8 cellular contexts compared by ENCODE assay signal in the genomic region with DNA sequence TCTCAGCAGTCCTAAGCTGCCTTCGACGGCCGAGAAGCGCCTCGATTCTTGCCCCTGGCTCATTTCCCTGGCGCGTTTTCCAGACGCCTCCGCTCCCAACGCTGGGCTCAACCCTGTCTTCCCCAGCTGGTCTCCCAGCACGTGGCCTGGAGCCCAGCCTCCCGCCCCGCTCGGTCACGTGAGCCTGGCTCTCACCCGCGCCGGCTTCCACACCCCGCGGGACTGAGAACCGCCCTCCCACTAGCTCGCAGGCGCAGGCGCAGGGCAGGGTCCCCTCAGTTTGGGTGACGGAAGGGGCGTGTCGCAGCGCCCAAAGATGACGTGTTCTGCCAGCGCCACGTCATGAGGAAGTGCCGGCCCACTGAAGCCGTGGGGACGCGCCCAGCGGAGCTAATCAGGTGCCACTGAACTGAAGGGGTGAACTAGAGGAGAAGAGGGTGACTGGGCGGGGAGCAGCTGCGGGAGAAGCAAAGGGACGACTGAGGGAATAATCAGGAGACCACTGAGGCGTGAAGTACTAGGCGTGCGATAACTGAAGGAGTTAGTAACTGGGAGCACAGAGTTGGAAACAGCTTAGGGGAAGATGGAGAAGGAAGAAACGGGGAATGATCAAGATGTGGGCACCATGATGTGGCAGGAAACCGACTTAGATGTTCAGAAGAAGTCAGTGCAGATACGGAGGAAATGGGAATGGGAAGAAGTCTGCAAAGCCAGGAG. TPM values are rescaled to one million over a fixed set of nuclear protein-coding genes. Genes with fewer than 3 reads are reported as not detected.
DNase-seq lines count a peak whose midpoint lies in the region; ATAC-seq, FAIRE-seq and TF ChIP-seq lines count a peak whose summit lies in the region.

A gene with protein sequence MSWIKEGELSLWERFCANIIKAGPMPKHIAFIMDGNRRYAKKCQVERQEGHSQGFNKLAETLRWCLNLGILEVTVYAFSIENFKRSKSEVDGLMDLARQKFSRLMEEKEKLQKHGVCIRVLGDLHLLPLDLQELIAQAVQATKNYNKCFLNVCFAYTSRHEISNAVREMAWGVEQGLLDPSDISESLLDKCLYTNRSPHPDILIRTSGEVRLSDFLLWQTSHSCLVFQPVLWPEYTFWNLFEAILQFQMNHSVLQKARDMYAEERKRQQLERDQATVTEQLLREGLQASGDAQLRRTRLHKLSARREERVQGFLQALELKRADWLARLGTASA (plus strand): TSS at position 343 of the 717 bp plus-strand sequence. CDS start 625 bp downstream, outside the sequence.

- H3K4me3 ChIP-seq in BE2C (ENCODE audit: low read depth, low read length), result peak within 1 kb of the TSS; percentile 91

- ATAC-seq in HG03460 (IDR thresholded peaks at IDR 0.05; ENCODE audit: unreplicated experiment), result peak; percentile 94
- peak; percentile 93 for ATAC-seq in left colon

- no peaks in the 10 kb centered on the region for H3K4me1 ChIP-seq in BE2C

- peak; percentile 24 for FAIRE-seq in colon (lab: Jason Lieb, UNC)

- no peaks in the 10 kb centered on the region for H3K27me3 ChIP-seq in BE2C

- H3K9me3 ChIP-seq in BE2C, result no peaks in the 10 kb centered on the region

- H3K36me3 ChIP-seq in BE2C, result no peaks in the 10 kb centered on the region

- TF ChIP-seq CTCF in BE2C (IDR thresholded peaks at IDR 0.05; ENCODE audit: low read depth, low read length), result no peak

- intact Hi-C loops in left colon (cut with DNase I, micrococcal nuclease), result no loop called here

- DNase-seq in BE2C (peak; percentile 95), GM19240 (ENCODE audit: insufficient read length, low spot score) (peak; percentile 96), NCI-H526 (lab: John Stamatoyannopoulos, UW) (peak; percentile 94 to 99), left colon (peak; percentile 98)
- peak; percentile 99 for DNase-seq in activated CD4-positive, alpha-beta T cell treated with anti-CD3 and anti-CD28 coated beads for 48 hours
- DNase-seq in stimulated activated CD4-positive, alpha-beta T cell treated with anti-CD3 and anti-CD28 coated beads, Interleukin-1b, Interleukin-23, amount 100 ng/mL, for 48 hours, result peak; percentile 99

RNA-seq across cellular contexts. Expression of the gene that starts here (rescaled TPM):
- 19.0 TPM for polyA plus RNA-seq in BE2C (2012; ENCODE audit: insufficient read depth, insufficient read length, low read depth)
- total RNA-seq in left colon, result 100 to 1,000 TPM; 124 to 126 TPM

Comparison
In these comparisons a context has a peak if more than half of its experiments do, and no peak if none do; other contexts are left out.
1. Peak in every context shown above with its lines: DNase-seq, ATAC-seq and H3K4me3 ChIP-seq.